ENCODE assay signal across 35 cellular contexts in genomic region chr20:54337131-54337530, GRCh38.
"Had no signal": no experiment of that assay in that cellular context is flagged by ENCODE, and none has a peak within 500 bp of the region (broad histone marks: within the 10 kb centered on the region; RNA-seq: fewer than 3 reads in every experiment).

No MANE protein-coding gene starts in this region.

- H3K27ac Mint-ChIP-seq: activated B cell treated with CpG ODN at 0.5 μM for 24 hours; activated CD4-positive, alpha-beta memory T cell treated with anti-CD3 and anti-CD28 coated beads for 36 hours; activated CD4-positive, alpha-beta T cell treated with anti-CD3 and anti-CD28 coated beads, Interleukin-2, amount 10 ng/mL, durations not matched to agents 24 days and 14 days; activated CD8-positive, alpha-beta T cell treated with anti-CD3 and anti-CD28 coated beads for 36 hours; activated naive CD4-positive, alpha-beta T cell treated with anti-CD3 and anti-CD28 coated beads, Interleukin-2, amount 10 ng/mL, durations not matched to agents 7 days and 5 days; activated naive CD4-positive, alpha-beta T cell treated with anti-CD3 and anti-CD28 coated beads, Interleukin-2, amount 50 U/mL, for 24 hours; activated naive CD8-positive, alpha-beta T cell; activated naive CD8-positive, alpha-beta T cell treated with anti-CD3 and anti-CD28 coated beads, Interleukin-2, amount 10 ng/mL, durations not matched to agents 7 days and 5 days; activated naive CD8-positive, alpha-beta T cell treated with anti-CD3 and anti-CD28 coated beads, Interleukin-2, amount 50 U/mL, for 24 hours; activated T-cell treated with anti-CD3 and anti-CD28 coated beads, Interleukin-2, amount 50 U/mL, for 72 hours; activated T-helper 2 cell treated with anti-CD3 and anti-CD28 coated beads, Interferon-gamma antibody, Interleukin-2, Interleukin-4, amounts not matched to agents 10 μg/mL and 5 μg/mL and 100 μg/mL, durations not matched to agents 14 hours and 24 hours and 36 hours; brain; T-helper 1 cell treated with Interleukin-12 subunit alpha and Interleukin-12 subunit beta and Interleukin-4 antibody, amounts not matched to agents 30 μg/mL and 1 μg/mL, for 36 hours; T-helper 2 cell treated with Interferon-gamma antibody and Interleukin-4, amounts not matched to agents 5 μg/mL and 100 μg/mL, for 36 hours had no signal

- DNase-seq: activated B cell treated with CpG ODN at 0.5 μM for 24 hours; activated CD4-positive, alpha-beta memory T cell treated with anti-CD3 and anti-CD28 coated beads for 36 hours; activated CD4-positive, alpha-beta T cell treated with anti-CD3 and anti-CD28 coated beads for 4 hours; activated CD4-positive, alpha-beta T cell treated with anti-CD3 and anti-CD28 coated beads, Interleukin-2, amount 10 ng/mL, durations not matched to agents 24 days and 14 days; activated CD4-positive, alpha-beta T cell treated with anti-CD3 and anti-CD28 coated beads, Interleukin-2, amount 50 U/mL, for 1 hour; activated CD4-positive, alpha-beta T cell treated with anti-CD3 and anti-CD28 coated beads, Interleukin-2, amount 50 U/mL, for 4 hours; activated CD4-positive, CD25-positive, alpha-beta regulatory T cell treated with anti-CD3 and anti-CD28 coated beads, Interleukin-2, amount 50 U/mL, for 72 hours; activated CD8-positive, alpha-beta memory T cell treated with anti-CD3 and anti-CD28 coated beads, Interleukin-2, amount 50 U/mL, for 4 hours; activated CD8-positive, alpha-beta T cell treated with anti-CD3 and anti-CD28 coated beads for 36 hours; activated effector memory CD4-positive, alpha-beta T cell treated with Interleukin-2 at 50 U/mL for 16 hours; activated gamma-delta T cell; activated naive CD4-positive, alpha-beta T cell treated with anti-CD3 and anti-CD28 coated beads, Interleukin-2, amount 10 ng/mL, durations not matched to agents 7 days and 5 days; activated naive CD4-positive, alpha-beta T cell treated with Interleukin-2 at 50 U/mL for 16 hours; activated naive CD8-positive, alpha-beta T cell treated with anti-CD3 and anti-CD28 coated beads, Interleukin-2, amount 10 ng/mL, durations not matched to agents 7 days and 5 days; activated naive CD8-positive, alpha-beta T cell treated with anti-CD3 and anti-CD28 coated beads, Interleukin-2, amount 50 U/mL, for 24 hours; activated T-cell treated with anti-CD3 and anti-CD28 coated beads for 4 hours; activated T-cell treated with anti-CD3 and anti-CD28 coated beads, Interleukin-2, amount 50 U/mL, for 1 hour; activated T-cell treated with anti-CD3 and anti-CD28 coated beads, Interleukin-2, amount 50 U/mL, for 4 hours; activated T-cell treated with anti-CD3 and anti-CD28 coated beads, Interleukin-2, amount 50 U/mL, for 72 hours; amygdala; anterior cingulate cortex; caudate nucleus; cerebellar nuclear complex; T-helper 2 cell; T-helper 9 cell had no signal

- H3K27me3 Mint-ChIP-seq: activated CD4-positive, alpha-beta T cell treated with anti-CD3 and anti-CD28 coated beads, Interleukin-2, amount 10 ng/mL, durations not matched to agents 24 days and 14 days; activated naive CD4-positive, alpha-beta T cell treated with anti-CD3 and anti-CD28 coated beads, Interleukin-2, amount 10 ng/mL, durations not matched to agents 7 days and 5 days; activated naive CD8-positive, alpha-beta T cell treated with anti-CD3 and anti-CD28 coated beads, Interleukin-2, amount 10 ng/mL, durations not matched to agents 7 days and 5 days; brain had no signal

- H3K27ac ChIP-seq: ascending aorta, cardiac muscle cell, VCaP had no signal

- H3K36me3 Mint-ChIP-seq: activated CD4-positive, alpha-beta memory T cell treated with anti-CD3 and anti-CD28 coated beads for 36 hours; activated naive CD4-positive, alpha-beta T cell treated with anti-CD3 and anti-CD28 coated beads, Interleukin-2, amount 10 ng/mL, durations not matched to agents 7 days and 5 days; activated naive CD4-positive, alpha-beta T cell treated with anti-CD3 and anti-CD28 coated beads, Interleukin-2, amount 50 U/mL, for 24 hours; activated naive CD8-positive, alpha-beta T cell; activated naive CD8-positive, alpha-beta T cell treated with anti-CD3 and anti-CD28 coated beads, Interleukin-2, amount 10 ng/mL, durations not matched to agents 7 days and 5 days; brain had no signal

- ATAC-seq: activated CD8-positive, alpha-beta T cell treated with anti-CD3 and anti-CD28 coated beads for 36 hours; activated naive CD8-positive, alpha-beta T cell treated with anti-CD3 and anti-CD28 coated beads, Interleukin-2, amount 50 U/mL, for 24 hours; activated T-cell treated with anti-CD3 and anti-CD28 coated beads, Interleukin-2, amount 50 U/mL, for 4 hours; activated T-cell treated with anti-CD3 and anti-CD28 coated beads, Interleukin-2, amount 50 U/mL, for 72 hours had no signal

- H3K9me3 ChIP-seq: ascending aorta had no signal

- H3K4me3 Mint-ChIP-seq: activated B cell treated with CpG ODN at 0.5 μM for 24 hours; activated CD4-positive, alpha-beta memory T cell treated with anti-CD3 and anti-CD28 coated beads for 36 hours; activated CD4-positive, alpha-beta T cell treated with anti-CD3 and anti-CD28 coated beads, Interleukin-2, amount 10 ng/mL, durations not matched to agents 24 days and 14 days; activated CD8-positive, alpha-beta T cell treated with anti-CD3 and anti-CD28 coated beads for 36 hours; activated naive CD4-positive, alpha-beta T cell treated with anti-CD3 and anti-CD28 coated beads, Interleukin-2, amount 10 ng/mL, durations not matched to agents 7 days and 5 days; activated naive CD4-positive, alpha-beta T cell treated with anti-CD3 and anti-CD28 coated beads, Interleukin-2, amount 50 U/mL, for 24 hours; activated naive CD8-positive, alpha-beta T cell; activated naive CD8-positive, alpha-beta T cell treated with anti-CD3 and anti-CD28 coated beads, Interleukin-2, amount 10 ng/mL, durations not matched to agents 7 days and 5 days; activated naive CD8-positive, alpha-beta T cell treated with anti-CD3 and anti-CD28 coated beads, Interleukin-2, amount 50 U/mL, for 24 hours; activated T-cell treated with anti-CD3 and anti-CD28 coated beads, Interleukin-2, amount 50 U/mL, for 4 hours; activated T-cell treated with anti-CD3 and anti-CD28 coated beads, Interleukin-2, amount 50 U/mL, for 72 hours; brain; central memory CD8-positive, alpha-beta T cell; T-helper 1 cell treated with Interleukin-12 subunit alpha and Interleukin-12 subunit beta and Interleukin-4 antibody, amounts not matched to agents 30 μg/mL and 1 μg/mL, for 36 hours; T-helper 2 cell treated with Interferon-gamma antibody and Interleukin-4, amounts not matched to agents 5 μg/mL and 100 μg/mL, for 36 hours had no signal

- H3K27me3 ChIP-seq: ascending aorta, cardiac muscle cell had no signal

- H3K4me1 Mint-ChIP-seq: activated B cell treated with CpG ODN at 0.5 μM for 24 hours; activated naive CD4-positive, alpha-beta T cell treated with anti-CD3 and anti-CD28 coated beads, Interleukin-2, amount 10 ng/mL, durations not matched to agents 7 days and 5 days; activated naive CD4-positive, alpha-beta T cell treated with anti-CD3 and anti-CD28 coated beads, Interleukin-2, amount 50 U/mL, for 24 hours; activated naive CD8-positive, alpha-beta T cell treated with anti-CD3 and anti-CD28 coated beads, Interleukin-2, amount 10 ng/mL, durations not matched to agents 7 days and 5 days; activated naive CD8-positive, alpha-beta T cell treated with anti-CD3 and anti-CD28 coated beads, Interleukin-2, amount 50 U/mL, for 24 hours; central memory CD8-positive, alpha-beta T cell had no signal

- H3K9me3 Mint-ChIP-seq: activated naive CD4-positive, alpha-beta T cell treated with anti-CD3 and anti-CD28 coated beads, Interleukin-2, amount 10 ng/mL, durations not matched to agents 7 days and 5 days; activated naive CD8-positive, alpha-beta T cell treated with anti-CD3 and anti-CD28 coated beads, Interleukin-2, amount 10 ng/mL, durations not matched to agents 7 days and 5 days; activated T-cell treated with anti-CD3 and anti-CD28 coated beads, Interleukin-2, amount 50 U/mL, for 72 hours; activated T-helper 2 cell treated with anti-CD3 and anti-CD28 coated beads, Interferon-gamma antibody, Interleukin-2, Interleukin-4, amounts not matched to agents 10 μg/mL and 5 μg/mL and 100 μg/mL, durations not matched to agents 14 hours and 24 hours and 36 hours; T-helper 2 cell treated with Interferon-gamma antibody and Interleukin-4, amounts not matched to agents 5 μg/mL and 100 μg/mL, for 36 hours had no signal
